In the genomic region with DNA sequence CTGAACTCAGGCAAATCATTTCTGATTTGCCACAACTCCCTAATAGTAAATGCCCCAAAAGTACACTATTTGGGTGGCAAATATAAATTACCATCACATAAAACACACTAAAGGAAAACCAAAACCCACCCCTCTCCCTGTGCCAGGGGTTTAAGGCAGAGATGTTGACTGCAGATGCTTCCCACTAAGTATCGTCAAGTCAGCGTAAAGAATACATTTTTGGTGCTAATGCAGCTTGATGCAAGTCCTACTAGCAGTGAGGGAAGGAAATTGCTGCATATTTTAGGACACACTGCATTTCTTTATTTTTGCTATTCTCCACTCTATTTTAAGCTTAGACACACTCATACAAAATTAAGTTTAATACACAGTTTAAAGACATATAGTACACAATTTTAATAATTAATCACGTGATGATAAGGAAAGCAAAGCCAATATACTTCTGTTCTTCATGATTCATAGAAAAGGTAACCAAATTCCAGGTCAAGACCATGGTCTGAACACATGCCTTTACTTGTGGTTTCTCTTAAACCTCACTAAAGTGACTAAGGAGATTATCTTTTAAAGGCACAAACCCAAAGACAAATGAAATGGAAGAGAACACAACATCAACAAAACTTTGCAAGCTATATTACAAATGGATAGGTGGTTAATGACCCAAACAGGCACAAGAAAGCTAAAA, we compare ENCODE assay signal across 17 cellular contexts.
"Had no signal": no experiment of that assay in that cellular context is flagged by ENCODE, and none has a peak within 500 bp of the region (broad histone marks: within the 10 kb centered on the region; RNA-seq: fewer than 3 reads in every experiment).

No MANE protein-coding gene starts in this region.

- H3K36me3 Mint-ChIP-seq: T-cell had no signal

- DNase-seq: activated CD4-positive, alpha-beta T cell treated with anti-CD3 and anti-CD28 coated beads for 4 hours; activated CD8-positive, alpha-beta memory T cell treated with anti-CD3 and anti-CD28 coated beads, Interleukin-2, amount 50 U/mL, for 48 hours; activated CD8-positive, alpha-beta T cell treated with anti-CD3 and anti-CD28 coated beads, Interleukin-2, amount 10 ng/mL, durations not matched to agents 7 days and 5 days; activated naive CD4-positive, alpha-beta T cell; brain microvascular endothelial cell; dermis blood vessel endothelial cell; immature natural killer cell; left lung; mesendoderm; nephron progenitor cell; sigmoid colon; stimulated activated CD4-positive, alpha-beta T cell treated with anti-CD3 and anti-CD28 coated beads, Interleukin-2, amount 100 ng/mL, for 48 hours; stimulated activated naive CD4-positive, alpha-beta T cell treated with Interleukin-2 at 50 U/mL for 16 hours; T-cell; WERI-Rb-1 had no signal

- H3K4me1 Mint-ChIP-seq: immature natural killer cell, T-cell had no signal

- H3K27ac Mint-ChIP-seq: activated CD8-positive, alpha-beta T cell treated with anti-CD3 and anti-CD28 coated beads, Interleukin-2, amount 10 ng/mL, durations not matched to agents 7 days and 5 days; immature natural killer cell; nephron progenitor cell; T-cell; type B pancreatic cell had no signal

- H3K27me3 Mint-ChIP-seq: type B pancreatic cell had no signal

- ATAC-seq: activated CD8-positive, alpha-beta T cell treated with anti-CD3 and anti-CD28 coated beads, Interleukin-2, amount 10 ng/mL, durations not matched to agents 7 days and 5 days; left lung; T-cell had no signal

- H3K4me3 Mint-ChIP-seq: activated CD8-positive, alpha-beta T cell treated with anti-CD3 and anti-CD28 coated beads, Interleukin-2, amount 10 ng/mL, durations not matched to agents 7 days and 5 days; immature natural killer cell; nephron progenitor cell; T-cell; type B pancreatic cell had no signal

- H3K4me3 ChIP-seq: left lung, prostate gland, sigmoid colon had no signal
